1 cellular context compared by ENCODE assay signal in genomic region chr19:46353730-46354528, GRCh38.
TF ChIP-seq lines count a peak whose summit lies in the region.

No MANE protein-coding gene starts in this region.

TF ChIP-seq in H1, 55 proteins besides CTCF, POLR2A, EP300 and RAD21:
- no peak for TF ChIP-seq TAF7 (optimal IDR thresholded peaks at IDR 0.05; ENCODE audit: borderline replicate concordance, low read depth, low read length)
- TF ChIP-seq BCL11A (IDR thresholded peaks at IDR 0.05; ENCODE audit: low read depth in 2 of 2, low read length in 2 of 2) = no peak
- TF ChIP-seq POLR2AphosphoS5 (IDR thresholded peaks at IDR 0.05; ENCODE audit: low read depth, low read length) = no peak
- no peak for TF ChIP-seq RBBP5 (IDR thresholded peaks at IDR 0.05; ENCODE audit: borderline replicate concordance, low read depth, low read length)
- no peak for TF ChIP-seq TEAD4 (IDR thresholded peaks at IDR 0.05; ENCODE audit: low read depth, low read length)
- no peak for TF ChIP-seq E2F6 (IDR thresholded peaks at IDR 0.05)
- TF ChIP-seq ZNF274 (IDR thresholded peaks at IDR 0.05; ENCODE audit: borderline replicate concordance, extremely low read depth, low read length) = no peak
- no peak for TF ChIP-seq SIN3A (conservative IDR thresholded peaks at IDR 0.05 in 1 of 2, IDR thresholded peaks at IDR 0.05 in 1 of 2; ENCODE audit: low read depth in 1 of 2, low read length in 2 of 2)
- no peak for TF ChIP-seq CREB1 (IDR thresholded peaks at IDR 0.05)
- no peak for TF ChIP-seq CBX5 (IDR thresholded peaks at IDR 0.05; ENCODE audit: low read depth, low read length)
- TF ChIP-seq CEBPB (IDR thresholded peaks at IDR 0.05; ENCODE audit: low read depth, low read length) = no peak
- no peak for TF ChIP-seq RXRA (IDR thresholded peaks at IDR 0.05; ENCODE audit: insufficient read depth, low read depth, low read length)
- TF ChIP-seq KDM1A (IDR thresholded peaks at IDR 0.05; ENCODE audit: borderline replicate concordance, low read length) = no peak
- TF ChIP-seq CHD7 (IDR thresholded peaks at IDR 0.05; ENCODE audit: insufficient replicate concordance, low read length) = no peak
